In the genomic region with DNA sequence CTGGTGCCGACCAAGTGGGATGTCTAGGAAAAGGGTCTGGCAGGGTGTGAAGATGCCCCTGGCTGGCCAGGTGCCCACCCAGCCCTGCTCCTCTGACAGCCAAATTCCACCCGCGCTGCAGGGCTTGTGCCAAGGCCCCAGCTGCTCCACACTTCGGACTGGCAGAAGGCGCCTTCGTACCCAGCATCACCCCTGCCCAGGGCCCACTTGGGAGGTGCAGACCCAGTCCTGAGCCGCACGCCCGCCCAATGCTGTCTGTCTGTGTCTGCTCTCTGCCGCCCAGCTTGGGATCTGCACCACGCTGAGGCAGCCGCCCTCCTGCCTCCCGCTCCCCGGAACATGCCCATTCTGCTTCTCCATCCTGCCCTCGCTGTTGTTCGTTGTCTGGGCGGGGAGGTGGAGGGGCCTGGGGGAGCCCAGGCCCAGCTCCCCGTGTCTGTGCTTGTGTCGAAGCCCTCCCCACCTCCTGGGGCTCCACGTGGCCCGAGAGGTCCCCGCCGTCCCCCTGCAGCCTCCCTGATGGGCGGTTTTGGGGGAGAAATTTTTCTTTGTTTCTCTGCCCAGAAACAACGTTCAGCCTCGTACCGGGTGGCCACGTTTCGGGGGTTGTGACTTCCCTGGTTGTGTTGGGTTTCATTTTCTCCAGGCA, we compare ENCODE assay signal across 1 cellular context.
TF ChIP-seq lines count a peak whose summit lies in the region.

No MANE protein-coding gene starts in this region.

TF ChIP-seq in HepG2, 621 proteins besides CTCF, POLR2A, EP300 and RAD21:
- TF ChIP-seq ZNF672 (CRISPR knock-in tag; IDR thresholded peaks at IDR 0.05): no peak
- no peak for TF ChIP-seq ZNF484 (CRISPR knock-in tag; IDR thresholded peaks at IDR 0.05; ENCODE audit: borderline replicate concordance, low read depth)
- TF ChIP-seq, protein P1, sequence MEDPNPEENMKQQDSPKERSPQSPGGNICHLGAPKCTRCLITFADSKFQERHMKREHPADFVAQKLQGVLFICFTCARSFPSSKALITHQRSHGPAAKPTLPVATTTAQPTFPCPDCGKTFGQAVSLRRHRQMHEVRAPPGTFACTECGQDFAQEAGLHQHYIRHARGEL (CRISPR knock-in tag; IDR thresholded peaks at IDR 0.05): no peak
- no peak for TF ChIP-seq CHD2 (IDR thresholded peaks at IDR 0.05; ENCODE audit: low read depth, low read length)
- TF ChIP-seq, protein P2, sequence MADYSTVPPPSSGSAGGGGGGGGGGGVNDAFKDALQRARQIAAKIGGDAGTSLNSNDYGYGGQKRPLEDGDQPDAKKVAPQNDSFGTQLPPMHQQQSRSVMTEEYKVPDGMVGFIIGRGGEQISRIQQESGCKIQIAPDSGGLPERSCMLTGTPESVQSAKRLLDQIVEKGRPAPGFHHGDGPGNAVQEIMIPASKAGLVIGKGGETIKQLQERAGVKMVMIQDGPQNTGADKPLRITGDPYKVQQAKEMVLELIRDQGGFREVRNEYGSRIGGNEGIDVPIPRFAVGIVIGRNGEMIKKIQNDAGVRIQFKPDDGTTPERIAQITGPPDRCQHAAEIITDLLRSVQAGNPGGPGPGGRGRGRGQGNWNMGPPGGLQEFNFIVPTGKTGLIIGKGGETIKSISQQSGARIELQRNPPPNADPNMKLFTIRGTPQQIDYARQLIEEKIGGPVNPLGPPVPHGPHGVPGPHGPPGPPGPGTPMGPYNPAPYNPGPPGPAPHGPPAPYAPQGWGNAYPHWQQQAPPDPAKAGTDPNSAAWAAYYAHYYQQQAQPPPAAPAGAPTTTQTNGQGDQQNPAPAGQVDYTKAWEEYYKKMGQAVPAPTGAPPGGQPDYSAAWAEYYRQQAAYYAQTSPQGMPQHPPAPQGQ (CRISPR knock-in tag; IDR thresholded peaks at IDR 0.05; ENCODE audit: borderline replicate concordance): no peak
- TF ChIP-seq, protein P3, sequence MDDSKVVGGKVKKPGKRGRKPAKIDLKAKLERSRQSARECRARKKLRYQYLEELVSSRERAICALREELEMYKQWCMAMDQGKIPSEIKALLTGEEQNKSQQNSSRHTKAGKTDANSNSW (CRISPR knock-in tag; IDR thresholded peaks at IDR 0.05; ENCODE audit: borderline replicate concordance): no peak
- no peak for TF ChIP-seq RARG (CRISPR knock-in tag; IDR thresholded peaks at IDR 0.05; ENCODE audit: low read depth)
- TF ChIP-seq ZNF546 (CRISPR knock-in tag; conservative IDR thresholded peaks at IDR 0.05): no peak
- no peak for TF ChIP-seq SYNCRIP (IDR thresholded peaks at IDR 0.05; ENCODE audit: insufficient read depth, low read depth, low read length)
- TF ChIP-seq, protein P4, sequence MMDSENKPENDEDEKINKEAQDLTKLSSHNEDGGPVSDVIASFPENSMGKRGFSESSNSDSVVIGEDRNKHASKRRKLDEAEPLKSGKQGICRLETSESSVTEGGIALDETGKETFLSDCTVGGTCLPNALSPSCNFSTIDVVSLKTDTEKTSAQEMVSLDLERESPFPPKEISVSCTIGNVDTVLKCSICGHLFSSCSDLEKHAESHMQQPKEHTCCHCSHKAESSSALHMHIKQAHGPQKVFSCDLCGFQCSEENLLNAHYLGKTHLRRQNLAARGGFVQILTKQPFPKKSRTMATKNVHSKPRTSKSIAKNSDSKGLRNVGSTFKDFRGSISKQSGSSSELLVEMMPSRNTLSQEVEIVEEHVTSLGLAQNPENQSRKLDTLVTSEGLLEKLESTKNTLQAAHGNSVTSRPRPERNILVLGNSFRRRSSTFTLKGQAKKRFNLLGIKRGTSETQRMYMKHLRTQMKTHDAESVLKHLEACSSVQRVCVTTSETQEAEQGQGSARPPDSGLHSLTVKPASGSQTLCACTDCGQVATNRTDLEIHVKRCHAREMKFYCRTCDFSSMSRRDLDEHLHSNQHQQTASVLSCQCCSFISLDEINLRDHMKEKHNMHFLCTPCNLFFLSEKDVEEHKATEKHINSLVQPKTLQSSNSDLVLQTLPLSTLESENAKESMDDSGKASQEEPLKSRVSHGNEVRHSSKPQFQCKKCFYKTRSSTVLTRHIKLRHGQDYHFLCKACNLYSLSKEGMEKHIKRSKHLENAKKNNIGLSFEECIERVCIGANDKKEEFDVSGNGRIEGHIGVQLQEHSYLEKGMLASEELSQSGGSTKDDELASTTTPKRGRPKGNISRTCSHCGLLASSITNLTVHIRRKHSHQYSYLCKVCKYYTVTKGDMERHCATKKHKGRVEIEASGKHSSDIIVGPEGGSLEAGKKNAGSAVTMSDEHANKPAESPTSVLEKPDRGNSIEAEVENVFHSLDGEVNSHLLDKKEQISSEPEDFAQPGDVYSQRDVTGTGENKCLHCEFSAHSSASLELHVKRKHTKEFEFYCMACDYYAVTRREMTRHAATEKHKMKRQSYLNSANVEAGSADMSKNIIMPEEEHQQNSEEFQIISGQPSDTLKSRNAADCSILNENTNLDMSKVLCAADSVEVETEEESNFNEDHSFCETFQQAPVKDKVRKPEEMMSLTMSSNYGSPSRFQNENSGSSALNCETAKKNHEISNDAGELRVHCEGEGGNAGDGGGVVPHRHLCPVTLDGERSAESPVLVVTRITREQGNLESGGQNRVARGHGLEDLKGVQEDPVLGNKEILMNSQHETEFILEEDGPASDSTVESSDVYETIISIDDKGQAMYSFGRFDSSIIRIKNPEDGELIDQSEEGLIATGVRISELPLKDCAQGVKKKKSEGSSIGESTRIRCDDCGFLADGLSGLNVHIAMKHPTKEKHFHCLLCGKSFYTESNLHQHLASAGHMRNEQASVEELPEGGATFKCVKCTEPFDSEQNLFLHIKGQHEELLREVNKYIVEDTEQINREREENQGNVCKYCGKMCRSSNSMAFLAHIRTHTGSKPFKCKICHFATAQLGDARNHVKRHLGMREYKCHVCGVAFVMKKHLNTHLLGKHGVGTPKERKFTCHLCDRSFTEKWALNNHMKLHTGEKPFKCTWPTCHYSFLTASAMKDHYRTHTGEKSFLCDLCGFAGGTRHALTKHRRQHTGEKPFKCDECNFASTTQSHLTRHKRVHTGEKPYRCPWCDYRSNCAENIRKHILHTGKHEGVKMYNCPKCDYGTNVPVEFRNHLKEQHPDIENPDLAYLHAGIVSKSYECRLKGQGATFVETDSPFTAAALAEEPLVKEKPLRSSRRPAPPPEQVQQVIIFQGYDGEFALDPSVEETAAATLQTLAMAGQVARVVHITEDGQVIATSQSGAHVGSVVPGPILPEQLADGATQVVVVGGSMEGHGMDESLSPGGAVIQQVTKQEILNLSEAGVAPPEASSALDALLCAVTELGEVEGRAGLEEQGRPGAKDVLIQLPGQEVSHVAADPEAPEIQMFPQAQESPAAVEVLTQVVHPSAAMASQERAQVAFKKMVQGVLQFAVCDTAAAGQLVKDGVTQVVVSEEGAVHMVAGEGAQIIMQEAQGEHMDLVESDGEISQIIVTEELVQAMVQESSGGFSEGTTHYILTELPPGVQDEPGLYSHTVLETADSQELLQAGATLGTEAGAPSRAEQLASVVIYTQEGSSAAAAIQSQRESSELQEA (CRISPR knock-in tag; IDR thresholded peaks at IDR 0.05; ENCODE audit: not compliant biosample characterization): no peak
- TF ChIP-seq, protein P5, sequence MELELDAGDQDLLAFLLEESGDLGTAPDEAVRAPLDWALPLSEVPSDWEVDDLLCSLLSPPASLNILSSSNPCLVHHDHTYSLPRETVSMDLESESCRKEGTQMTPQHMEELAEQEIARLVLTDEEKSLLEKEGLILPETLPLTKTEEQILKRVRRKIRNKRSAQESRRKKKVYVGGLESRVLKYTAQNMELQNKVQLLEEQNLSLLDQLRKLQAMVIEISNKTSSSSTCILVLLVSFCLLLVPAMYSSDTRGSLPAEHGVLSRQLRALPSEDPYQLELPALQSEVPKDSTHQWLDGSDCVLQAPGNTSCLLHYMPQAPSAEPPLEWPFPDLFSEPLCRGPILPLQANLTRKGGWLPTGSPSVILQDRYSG (CRISPR knock-in tag; IDR thresholded peaks at IDR 0.05): no peak
- no peak for TF ChIP-seq NFYB (CRISPR knock-in tag; IDR thresholded peaks at IDR 0.05)
- TF ChIP-seq, protein P6, sequence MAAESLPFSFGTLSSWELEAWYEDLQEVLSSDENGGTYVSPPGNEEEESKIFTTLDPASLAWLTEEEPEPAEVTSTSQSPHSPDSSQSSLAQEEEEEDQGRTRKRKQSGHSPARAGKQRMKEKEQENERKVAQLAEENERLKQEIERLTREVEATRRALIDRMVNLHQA (CRISPR knock-in tag; IDR thresholded peaks at IDR 0.05): no peak
- TF ChIP-seq PPARG (CRISPR knock-in tag; conservative IDR thresholded peaks at IDR 0.05): no peak
- TF ChIP-seq, protein P7, sequence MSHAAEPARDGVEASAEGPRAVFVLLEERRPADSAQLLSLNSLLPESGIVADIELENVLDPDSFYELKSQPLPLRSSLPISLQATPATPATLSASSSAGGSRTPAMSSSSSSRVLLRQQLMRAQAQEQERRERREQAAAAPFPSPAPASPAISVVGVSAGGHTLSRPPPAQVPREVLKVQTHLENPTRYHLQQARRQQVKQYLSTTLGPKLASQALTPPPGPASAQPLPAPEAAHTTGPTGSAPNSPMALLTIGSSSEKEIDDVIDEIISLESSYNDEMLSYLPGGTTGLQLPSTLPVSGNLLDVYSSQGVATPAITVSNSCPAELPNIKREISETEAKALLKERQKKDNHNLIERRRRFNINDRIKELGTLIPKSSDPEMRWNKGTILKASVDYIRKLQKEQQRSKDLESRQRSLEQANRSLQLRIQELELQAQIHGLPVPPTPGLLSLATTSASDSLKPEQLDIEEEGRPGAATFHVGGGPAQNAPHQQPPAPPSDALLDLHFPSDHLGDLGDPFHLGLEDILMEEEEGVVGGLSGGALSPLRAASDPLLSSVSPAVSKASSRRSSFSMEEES (CRISPR knock-in tag; IDR thresholded peaks at IDR 0.05): no peak
TF ChIP-seq in HepG2: peak in this region for 0.
